In the genomic region with DNA sequence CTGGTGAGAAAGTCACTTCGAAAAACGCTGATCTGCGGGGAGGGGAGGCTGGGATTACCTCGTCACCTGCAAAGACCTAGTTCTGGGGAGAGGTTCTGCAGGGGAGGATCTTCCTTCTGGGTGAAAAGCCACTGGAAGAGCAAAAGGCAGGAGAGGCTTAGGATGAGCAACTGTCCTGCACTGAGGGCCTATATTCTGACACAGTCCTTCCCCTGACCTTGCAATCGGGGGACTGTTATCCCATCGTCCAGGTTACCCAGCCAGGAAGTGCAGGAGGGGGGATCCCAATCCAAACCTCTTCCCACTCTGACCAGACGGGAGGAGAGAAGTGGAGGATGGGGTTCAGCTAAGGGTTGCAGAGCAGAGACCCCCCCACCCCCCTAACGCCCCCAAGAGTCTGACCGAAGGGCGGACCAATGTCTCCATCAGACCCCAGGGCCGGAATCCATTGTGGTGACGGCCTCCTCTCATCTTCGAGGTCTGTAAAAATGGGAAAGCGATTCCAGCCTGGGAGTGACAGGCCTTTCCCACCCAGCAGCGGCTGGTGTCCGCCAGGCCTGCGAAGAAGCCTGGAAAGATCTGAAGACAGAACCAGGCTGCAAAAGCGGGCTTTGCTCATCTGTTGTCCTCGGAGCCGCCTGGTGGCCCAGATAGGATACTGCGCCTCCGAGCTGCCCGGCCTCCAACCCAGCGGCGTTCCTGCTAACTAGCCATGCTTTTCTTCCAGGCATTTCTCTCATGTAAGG, we compare ENCODE assay signal across 8 cellular contexts. TPM values are rescaled to one million over a fixed set of nuclear protein-coding genes. Genes with fewer than 3 reads are reported as not detected.
DNase-seq lines count a peak whose midpoint lies in the region; ATAC-seq lines count a peak whose summit lies in the region.

No MANE protein-coding gene starts in this region.

- H3K27ac Mint-ChIP-seq in T-helper 1 cell treated with Interleukin-12 subunit alpha and Interleukin-12 subunit beta and Interleukin-4 antibody, amounts not matched to agents 30 μg/mL and 1 μg/mL, for 36 hours: peak overlapping the region; percentile 96

- ATAC-seq in GM18867 (IDR thresholded peaks at IDR 0.05; ENCODE audit: unreplicated experiment): peak; percentile 50
- peak; percentile 51 to 57 for ATAC-seq in left cardiac atrium

- DNase-seq in ACHN (peak; percentile 84), MV-4-11 (lab: John Stamatoyannopoulos, UW) (peak; percentile 70), amniotic epithelial cell (ENCODE audit: low read depth) (peak; percentile 85), left cardiac atrium (peak; percentile 89), posterior cingulate gyrus (peak; percentile 78 to 98 (median 87)), ureter (ENCODE audit: low spot score) (peak; percentile 93)

- H3K4me3 Mint-ChIP-seq in T-helper 1 cell treated with Interleukin-12 subunit alpha and Interleukin-12 subunit beta and Interleukin-4 antibody, amounts not matched to agents 30 μg/mL and 1 μg/mL, for 36 hours: peak overlapping the region; percentile 99

- intact Hi-C loops in left cardiac atrium (cut with DNase I): loop anchor here (2.0 to 10.0 kb wide), 5 partner anchors 142 to 305 kb away; no protein-coding TSS in a partner anchor
- intact Hi-C loops in posterior cingulate gyrus (cut with DNase I): loop anchor here (1.0 to 5.0 kb wide), 4 partner anchors 102 to 390 kb away; no protein-coding TSS in a partner anchor

- peaks cover 18% of the 10 kb centered on the region for H3K36me3 Mint-ChIP-seq in T-helper 1 cell treated with Interleukin-12 subunit alpha and Interleukin-12 subunit beta and Interleukin-4 antibody, amounts not matched to agents 30 μg/mL and 1 μg/mL, for 36 hours (ENCODE audit: low read depth)

- in situ Hi-C loops in ACHN (cut with HindIII; ENCODE audit: low pct_ligation_motif_present, low pct_unique_long_range_greater_than_20kb, low sequenced_read_pairs): no loop called here

- peaks cover 47% of the 10 kb centered on the region for H3K4me1 Mint-ChIP-seq in T-helper 1 cell treated with Interleukin-12 subunit alpha and Interleukin-12 subunit beta and Interleukin-4 antibody, amounts not matched to agents 30 μg/mL and 1 μg/mL, for 36 hours (ENCODE audit: low read depth)

- peaks cover 5% of the 10 kb centered on the region for H3K27me3 Mint-ChIP-seq in T-helper 1 cell treated with Interleukin-12 subunit alpha and Interleukin-12 subunit beta and Interleukin-4 antibody, amounts not matched to agents 30 μg/mL and 1 μg/mL, for 36 hours (ENCODE audit: low read depth)

- no peaks in the 10 kb centered on the region for H3K9me3 Mint-ChIP-seq in T-helper 1 cell treated with Interleukin-12 subunit alpha and Interleukin-12 subunit beta and Interleukin-4 antibody, amounts not matched to agents 30 μg/mL and 1 μg/mL, for 36 hours

RNA-seq across cellular contexts. Expression of a gene that starts 1.6 kb away (rescaled TPM):
- total RNA-seq in left cardiac atrium: 100 to 1,000 TPM in 1 of 2 donors, 10 to 100 TPM in 1; 74.3 to 106 TPM
- total RNA-seq in ureter: 237 TPM

RNA-seq across cellular contexts. Expression of a gene that starts 24.3 kb away (rescaled TPM):
- total RNA-seq in left cardiac atrium (not detected), ureter (not detected)

Comparison
In these comparisons a context has a peak if more than half of its experiments do, and no peak if none do; other contexts are left out.
1. Peak in every context shown above with its lines: DNase-seq and ATAC-seq.